27 cellular contexts compared by ENCODE assay signal in genomic region chr7:41319601-41320000, GRCh38.
"Had no signal": no experiment of that assay in that cellular context is flagged by ENCODE, and none has a peak within 500 bp of the region (broad histone marks: within the 10 kb centered on the region; RNA-seq: fewer than 3 reads in every experiment).

No MANE protein-coding gene starts in this region.

- H3K36me3 ChIP-seq: esophagus squamous epithelium, heart right ventricle, left lung, lower lobe of right lung, neutrophil, pancreas, prostate gland, right atrium auricular region, suprapubic skin, tibial artery, upper lobe of right lung, WERI-Rb-1 had no signal

- H3K4me3 ChIP-seq: esophagus squamous epithelium, heart right ventricle, left lung, lower lobe of right lung, pancreas, prostate gland, right atrium auricular region, suprapubic skin, tibial artery, upper lobe of right lung had no signal

- H3K27ac ChIP-seq: epithelial cell of prostate, esophagus squamous epithelium, foreskin keratinocyte, heart right ventricle, left lung, lower lobe of right lung, neutrophil, pancreas, prostate gland, right atrium auricular region, suprapubic skin, tibial artery, upper lobe of right lung, WERI-Rb-1 had no signal

- H3K9me3 ChIP-seq: esophagus squamous epithelium, heart right ventricle, left lung, lower lobe of right lung, neutrophil, pancreas, prostate gland, right atrium auricular region, suprapubic skin, tibial artery, upper lobe of right lung had no signal

- H3K27me3 ChIP-seq: esophagus squamous epithelium, foreskin keratinocyte, heart right ventricle, left lung, neutrophil, pancreas, right atrium auricular region, suprapubic skin, tibial artery, upper lobe of right lung had no signal

- DNase-seq: activated CD4-positive, alpha-beta T cell treated with anti-CD3 and anti-CD28 coated beads for 48 hours; activated CD4-positive, alpha-beta T cell treated with anti-CD3 and anti-CD28 coated beads, Interleukin-2, amount 50 U/mL, for 48 hours; activated CD8-positive, alpha-beta memory T cell treated with anti-CD3 and anti-CD28 coated beads for 24 hours; activated gamma-delta T cell treated with Interleukin-2 at 50 U/mL for 16 hours; activated naive CD4-positive, alpha-beta T cell treated with anti-CD3 and anti-CD28 coated beads, Interleukin-2, amount 50 U/mL, for 16 hours; activated T-cell treated with anti-CD3 and anti-CD28 coated beads, Interleukin-2, amount 50 U/mL, for 1 hour; amygdala; effector CD8-positive, alpha-beta T cell; esophagus squamous epithelium; foreskin keratinocyte; heart right ventricle; left lung; lower lobe of right lung; mesenchymal stem cell; pancreas; stimulated activated CD4-positive, alpha-beta T cell treated with anti-CD3 and anti-CD28 coated beads, Interleukin-15, amount 100 ng/mL, for 24 hours; stimulated activated naive CD4-positive, alpha-beta T cell; T-helper 17 cell; T1000; tibial artery; upper lobe of right lung; WERI-Rb-1 had no signal

- H3K4me1 ChIP-seq: esophagus squamous epithelium, heart right ventricle, left lung, lower lobe of right lung, pancreas, prostate gland, right atrium auricular region, suprapubic skin, tibial artery, upper lobe of right lung had no signal
